In the genomic region with DNA sequence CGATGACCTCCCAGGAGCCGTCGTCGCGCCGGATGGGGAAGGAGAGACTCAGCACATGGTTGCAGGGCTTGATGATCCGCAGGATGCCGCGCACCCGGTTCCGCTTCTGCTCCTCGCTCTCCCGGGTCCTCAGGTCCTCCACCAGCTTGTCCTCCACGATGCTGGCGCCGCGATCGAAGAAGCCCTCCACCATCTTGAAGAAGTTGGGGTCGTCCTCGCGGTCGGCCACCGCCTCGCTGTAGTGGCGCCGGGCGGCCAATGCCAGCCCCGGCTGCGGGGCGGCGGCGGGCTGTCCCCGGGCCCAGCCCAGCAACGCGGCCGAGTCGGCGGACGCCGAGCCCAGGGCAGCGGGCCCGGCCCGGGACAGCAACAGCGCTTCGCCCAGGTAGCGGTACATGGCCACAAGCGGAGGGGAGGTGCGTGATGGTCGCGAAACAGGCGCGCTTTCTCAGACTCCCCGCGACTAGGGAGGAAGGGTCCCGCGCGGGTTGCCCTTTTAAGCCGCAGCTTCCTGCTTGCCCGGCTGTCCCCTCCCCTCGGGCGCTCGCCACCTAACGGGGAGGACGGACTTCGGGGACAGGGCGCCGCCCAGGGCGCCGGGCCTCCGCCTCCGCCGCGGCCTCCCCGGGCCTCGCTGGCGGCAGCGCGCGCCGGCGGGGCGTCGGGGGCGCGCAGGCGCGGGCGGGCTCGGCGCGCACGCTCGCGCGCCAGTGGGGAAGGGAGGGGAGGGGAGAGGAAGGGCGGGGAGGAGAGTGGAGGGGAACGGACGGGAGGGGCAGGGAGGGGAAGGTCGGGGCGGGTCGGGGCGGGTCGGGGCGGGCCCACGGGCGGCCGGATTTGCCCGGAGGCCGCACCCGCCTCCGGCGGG, we compare ENCODE assay signal across 8 cellular contexts. TPM values are rescaled to one million over a fixed set of nuclear protein-coding genes. Genes with fewer than 3 reads are reported as not detected.
DNase-seq lines count a peak whose midpoint lies in the region; ATAC-seq and TF ChIP-seq lines count a peak whose summit lies in the region.

GLUD1 (minus strand) TSS at position 471 of the 868 bp plus-strand sequence; CDS start at position 397, 74 bp downstream.
SHLD2 (plus strand) TSS at position 834 of the 868 bp plus-strand sequence. CDS start 56,149 bp downstream, outside the sequence.

- H2AFZ ChIP-seq in GM23248: peak within 1 kb of the TSS; percentile 41

- 1% methylated on average over 58 to 99 of the region's 112 CpGs for WGBS in GM23248 (ENCODE audit: low coverage in 1 of 2, low lambda C conversion rate in 2 of 2, missing lambda C conversion rate in 2 of 2), 2 experiments
- WGBS in gastroesophageal sphincter (ENCODE audit: low coverage in 1 of 2), 2 donors: 0% methylated on average over 3 of the region's 112 CpGs; no CpG with 5 or more reads in 1 of the 2 donors

- no peak for TF ChIP-seq CTCF in gastroesophageal sphincter (IDR thresholded peaks at IDR 0.05)
- no peak for TF ChIP-seq CTCF in neutrophil (IDR thresholded peaks at IDR 0.05)

- H3K27me3 ChIP-seq in GM23248 (replicated peaks; ENCODE audit: insufficient read depth): no peaks in the 10 kb centered on the region
- H3K27me3 ChIP-seq in gastroesophageal sphincter: no peaks in the 10 kb centered on the region
- H3K27me3 ChIP-seq in neutrophil: no peaks in the 10 kb centered on the region

- peaks cover 19% of the 10 kb centered on the region for H3F3A ChIP-seq in GM23248 (ENCODE audit: insufficient read depth)

- in situ Hi-C loops in GM23248 (cut with MboI) (no loop called here), SK-MEL-5 (cut with HindIII; ENCODE audit: low pct_unique_long_range_greater_than_20kb, low sequenced_read_pairs) (no loop called here)

- no peak for TF ChIP-seq EP300 in gastroesophageal sphincter (IDR thresholded peaks at IDR 0.05)

- H3K4me3 ChIP-seq in GM23248: peak within 1 kb of the TSS; percentile 90
- H3K4me3 ChIP-seq in gastroesophageal sphincter: peak within 1 kb of the TSS; percentile 80 to 89
- peak within 1 kb of the TSS; percentile 81 to 87 for H3K4me3 ChIP-seq in neutrophil (ENCODE audit: low read depth in 1 of 2, low read length in 1 of 2)

- H3K36me3 ChIP-seq in GM23248 (ENCODE audit: low read depth): peaks cover 13% of the 10 kb centered on the region; the same call in 1 of the 2 replicates
- H3K36me3 ChIP-seq in gastroesophageal sphincter: peaks cover 0 to 16% of the 10 kb centered on the region in 2 donors
- H3K36me3 ChIP-seq in neutrophil: no peaks in the 10 kb centered on the region

- H3K9me2 ChIP-seq in GM23248 (ENCODE audit: insufficient read depth): no peaks in the 10 kb centered on the region

- H3K9me3 ChIP-seq in GM23248 (ENCODE audit: low read depth) (no peaks in the 10 kb centered on the region), gastroesophageal sphincter (no peaks in the 10 kb centered on the region), neutrophil (no peaks in the 10 kb centered on the region)

- H3K79me2 ChIP-seq in GM23248 (ENCODE audit: insufficient read depth): peaks cover 88% of the 10 kb centered on the region

- H3K27ac ChIP-seq in GM23248 (peak within 1 kb of the TSS; percentile 93), gastroesophageal sphincter (peak within 1 kb of the TSS; percentile 93 to 99 (median 99)), neutrophil (peak within 1 kb of the TSS; percentile 92)

- H3K4me2 ChIP-seq in GM23248 (ENCODE audit: unreplicated experiment): peak within 1 kb of the TSS; percentile 93

- no peaks in the 10 kb centered on the region for H4K20me1 ChIP-seq in GM23248 (ENCODE audit: insufficient read depth)

- peaks cover 35% of the 10 kb centered on the region for H3K4me1 ChIP-seq in GM23248 (ENCODE audit: insufficient read depth)
- peaks cover 0 to 59% (median 0%) of the 10 kb centered on the region in 3 donors for H3K4me1 ChIP-seq in gastroesophageal sphincter
- peaks cover 24 to 29% of the 10 kb centered on the region in 2 experiments for H3K4me1 ChIP-seq in neutrophil (ENCODE audit: control insufficient read depth in 1 of 2, insufficient read depth in 1 of 2, low read depth in 1 of 2, low read length in 1 of 2)

- peak within 1 kb of the TSS; percentile 93 for H3K9ac ChIP-seq in GM23248

- DNase-seq in ELF-1 (ENCODE audit: low read depth, low spot score) (peak; percentile 91), GM23248 (peak; percentile 94), LHCN-M2 (ENCODE audit: low read depth) (peak; percentile 88), SK-MEL-5 (ENCODE audit: low read depth, low spot score) (peak; percentile 82), superior temporal gyrus (ENCODE audit: extremely low spot score) (peak; percentile 81)
- peak; percentile 89 for DNase-seq in activated naive CD4-positive, alpha-beta T cell treated with Interleukin-2 at 50 U/mL for 16 hours

- peak; percentile 77 to 90 for TF ChIP-seq POLR2A in gastroesophageal sphincter (IDR thresholded peaks at IDR 0.05)

- ATAC-seq in gastroesophageal sphincter: peak; percentile 90

RNA-seq across cellular contexts. Expression of gene GLUD1, which starts in this region (rescaled TPM):
- 209 and 234 TPM in 2 replicates for total RNA-seq in GM23248 (2014; rRNA removed; shearing (Covaris generic))
- 98.5 and 98.8 TPM in 2 replicates for polyA plus RNA-seq in GM23248 (2016; fragmentation: Nextera tagmentation; extraction: Ambion mirVana)
- total RNA-seq in LHCN-M2 (2014; rRNA removed) (194 and 203 TPM in 2 replicates), gastroesophageal sphincter (100 to 1,000 TPM; 155 to 214 (median 155) TPM)
- 58.7 TPM for polyA plus RNA-seq in LHCN-M2 (2012)
- 110 and 122 TPM in 2 replicates for total RNA-seq in SK-MEL-5 (2014; rRNA removed; shearing (Covaris generic))
- polyA plus RNA-seq in SK-MEL-5 (2015; cell fraction: cytosol; rRNA removed): 71.2 and 87.7 TPM in 2 replicates
- polyA plus RNA-seq in SK-MEL-5 (2015; cell fraction: nucleus; rRNA removed): 35.5 and 45.2 TPM in 2 replicates

RNA-seq across cellular contexts. Expression of gene SHLD2, which starts in this region (rescaled TPM):
- 17.8 and 22.9 TPM in 2 replicates for total RNA-seq in GM23248 (2014; rRNA removed; shearing (Covaris generic))
- 13.5 and 14.0 TPM in 2 replicates for polyA plus RNA-seq in GM23248 (2016; fragmentation: Nextera tagmentation; extraction: Ambion mirVana)
- total RNA-seq in LHCN-M2 (2014; rRNA removed) (30.0 and 32.4 TPM in 2 replicates), gastroesophageal sphincter (10 to 100 TPM; 21.2 to 31.0 (median 26.6) TPM)
- 8.1 TPM for polyA plus RNA-seq in LHCN-M2 (2012)
- 32.0 and 32.6 TPM in 2 replicates for total RNA-seq in SK-MEL-5 (2014; rRNA removed; shearing (Covaris generic))
- 16.7 and 21.0 TPM in 2 replicates for polyA plus RNA-seq in SK-MEL-5 (2015; cell fraction: cytosol; rRNA removed)
- polyA plus RNA-seq in SK-MEL-5 (2015; cell fraction: nucleus; rRNA removed): 30.7 and 31.4 TPM in 2 replicates

Comparison
In these comparisons a context has a peak if more than half of its experiments do, and no peak if none do; other contexts are left out.
1. Peak in every context shown above with its lines: DNase-seq, ATAC-seq, H3K4me3 ChIP-seq and H3K27ac ChIP-seq.